In genomic region chr19:5953034-5953589, GRCh38 we compare ENCODE assay signal across 9 cellular contexts. TPM values are rescaled to one million over a fixed set of nuclear protein-coding genes. Genes with fewer than 3 reads are reported as not detected.
DNase-seq lines count a peak whose midpoint lies in the region; ATAC-seq and TF ChIP-seq lines count a peak whose summit lies in the region.
"Had no signal": no experiment of that assay in that cellular context is flagged by ENCODE, and none has a peak within 500 bp of the region (broad histone marks: within the 10 kb centered on the region; RNA-seq: fewer than 3 reads in every experiment).

No MANE protein-coding gene starts in this region.

- peaks cover 16% of the 10 kb centered on the region for H3K36me3 Mint-ChIP-seq in activated CD8-positive, alpha-beta memory T cell treated with anti-CD3 and anti-CD28 coated beads, Interleukin-2, amount 10 ng/mL, durations not matched to agents 7 days and 5 days
- H3K36me3 Mint-ChIP-seq in activated CD4-positive, alpha-beta memory T cell treated with anti-CD3 and anti-CD28 coated beads, Interleukin-2, amount 10 ng/mL, durations not matched to agents 7 days and 5 days (ENCODE audit: low read depth), result peaks cover 44% of the 10 kb centered on the region

- H3K9ac ChIP-seq in MM.1S (ENCODE audit: low read length), result no peak overlapping the region

- H3K36me3 ChIP-seq in hepatocyte (replicated peaks; ENCODE audit: insufficient read depth, low read depth), result no peaks in the 10 kb centered on the region
- H3K36me3 ChIP-seq in thoracic aorta, result no peaks in the 10 kb centered on the region
- no peaks in the 10 kb centered on the region for H3K36me3 ChIP-seq in MM.1S (replicated peaks; ENCODE audit: insufficient read depth, low read length)

- H3F3A ChIP-seq in MM.1S (ENCODE audit: insufficient read depth, low read length), result peaks cover 28% of the 10 kb centered on the region

- H3K4me3 ChIP-seq in hepatocyte (no peak overlapping the region), thoracic aorta (no peak overlapping the region), MM.1S (ENCODE audit: low read length) (no peak overlapping the region)

- peak overlapping the region; percentile 93 for H3K27ac Mint-ChIP-seq in activated CD8-positive, alpha-beta memory T cell treated with anti-CD3 and anti-CD28 coated beads, Interleukin-2, amount 10 ng/mL, durations not matched to agents 7 days and 5 days
- H3K27ac Mint-ChIP-seq in activated CD4-positive, alpha-beta memory T cell treated with anti-CD3 and anti-CD28 coated beads, Interleukin-2, amount 10 ng/mL, durations not matched to agents 7 days and 5 days, result peak overlapping the region; percentile 92

- H3K4me1 Mint-ChIP-seq in activated CD8-positive, alpha-beta memory T cell treated with anti-CD3 and anti-CD28 coated beads, Interleukin-2, amount 10 ng/mL, durations not matched to agents 7 days and 5 days, result peaks cover 86% of the 10 kb centered on the region
- peaks cover 87% of the 10 kb centered on the region for H3K4me1 Mint-ChIP-seq in activated CD4-positive, alpha-beta memory T cell treated with anti-CD3 and anti-CD28 coated beads, Interleukin-2, amount 10 ng/mL, durations not matched to agents 7 days and 5 days

- H3K4me2 ChIP-seq in hepatocyte (peak overlapping the region; percentile 71), MM.1S (ENCODE audit: low read depth, low read length) (no peak overlapping the region)

- H3K27me3 ChIP-seq in hepatocyte (no peaks in the 10 kb centered on the region), thoracic aorta (replicated peaks; ENCODE audit: insufficient read depth) (no peaks in the 10 kb centered on the region), MM.1S (replicated peaks; ENCODE audit: insufficient read depth, low read length) (no peaks in the 10 kb centered on the region)

- no peak overlapping the region for H2AFZ ChIP-seq in hepatocyte
- no peak overlapping the region for H2AFZ ChIP-seq in MM.1S (ENCODE audit: low read length)

- H3K4me1 ChIP-seq in hepatocyte (ENCODE audit: insufficient read depth), result peaks cover 87% of the 10 kb centered on the region
- peaks cover 55 to 81% of the 10 kb centered on the region in 2 donors for H3K4me1 ChIP-seq in thoracic aorta (ENCODE audit: control insufficient read depth in 1 of 2, low read depth in 2 of 2)
- H3K4me1 ChIP-seq in MM.1S (ENCODE audit: low read length), result peaks cover 55% of the 10 kb centered on the region

- peaks cover 69% of the 10 kb centered on the region for H4K20me1 ChIP-seq in hepatocyte (ENCODE audit: insufficient read depth, poor library complexity, severe bottlenecking)
- peaks cover 12% of the 10 kb centered on the region for H4K20me1 ChIP-seq in MM.1S (ENCODE audit: insufficient read depth, low read length)

- DNase-seq in activated CD8-positive, alpha-beta memory T cell treated with anti-CD3 and anti-CD28 coated beads, Interleukin-2, amount 10 ng/mL, durations not matched to agents 7 days and 5 days, result no peak
- DNase-seq in activated CD8-positive, alpha-beta memory T cell treated with anti-CD3 and anti-CD28 coated beads, Interleukin-2, amount 50 U/mL, for 48 hours, result no peak
- DNase-seq in activated CD4-positive, alpha-beta memory T cell treated with anti-CD3 and anti-CD28 coated beads, Interleukin-2, amount 10 ng/mL, durations not matched to agents 7 days and 5 days, result no peak
- no peak for DNase-seq in hepatocyte (ENCODE audit: low spot score)
- no peak for DNase-seq in thoracic aorta (ENCODE audit: low spot score)
- no peak for DNase-seq in stimulated activated naive CD4-positive, alpha-beta T cell treated with Interleukin-2 at 50 U/mL for 16 hours (lab: John Stamatoyannopoulos, UW)
- no peak for DNase-seq in MM.1S
- DNase-seq: NCI-H82 had no signal

- peak overlapping the region; percentile 53 for H3K4me3 Mint-ChIP-seq in activated CD8-positive, alpha-beta memory T cell treated with anti-CD3 and anti-CD28 coated beads, Interleukin-2, amount 10 ng/mL, durations not matched to agents 7 days and 5 days
- peak overlapping the region; percentile 62 for H3K4me3 Mint-ChIP-seq in activated CD4-positive, alpha-beta memory T cell treated with anti-CD3 and anti-CD28 coated beads, Interleukin-2, amount 10 ng/mL, durations not matched to agents 7 days and 5 days

- H3K9me3 Mint-ChIP-seq in activated CD8-positive, alpha-beta memory T cell treated with anti-CD3 and anti-CD28 coated beads, Interleukin-2, amount 10 ng/mL, durations not matched to agents 7 days and 5 days (ENCODE audit: low read depth), result no peaks in the 10 kb centered on the region
- H3K9me3 Mint-ChIP-seq in activated CD4-positive, alpha-beta memory T cell treated with anti-CD3 and anti-CD28 coated beads, Interleukin-2, amount 10 ng/mL, durations not matched to agents 7 days and 5 days, result no peaks in the 10 kb centered on the region

- no peak for TF ChIP-seq CTCF in hepatocyte (IDR thresholded peaks at IDR 0.05; ENCODE audit: poor library complexity)
- no peak for TF ChIP-seq CTCF in thoracic aorta (IDR thresholded peaks at IDR 0.05)
- no peak for TF ChIP-seq CTCF in MM.1S (IDR thresholded peaks at IDR 0.05; ENCODE audit: low read length)

- H3K27me3 Mint-ChIP-seq in activated CD8-positive, alpha-beta memory T cell treated with anti-CD3 and anti-CD28 coated beads, Interleukin-2, amount 10 ng/mL, durations not matched to agents 7 days and 5 days, result no peaks in the 10 kb centered on the region
- no peaks in the 10 kb centered on the region for H3K27me3 Mint-ChIP-seq in activated CD4-positive, alpha-beta memory T cell treated with anti-CD3 and anti-CD28 coated beads, Interleukin-2, amount 10 ng/mL, durations not matched to agents 7 days and 5 days

- CTCF ChIA-PET in activated CD8-positive, alpha-beta memory T cell treated with anti-CD3 and anti-CD28 coated beads, Interleukin-2, amount 10 ng/mL, durations not matched to agents 7 days and 5 days (lab: Charles Lee), result interaction anchor here (0.9 to 3.4 kb wide), 5 partner anchors 9 to 263 kb away, joined by 3 to 23 read pairs (median 3); partner anchors contain the start of gene RPL36
- CTCF ChIA-PET in activated CD4-positive, alpha-beta memory T cell treated with anti-CD3 and anti-CD28 coated beads, Interleukin-2, amount 10 ng/mL, durations not matched to agents 7 days and 5 days (lab: Charles Lee), result no interaction called here

- ATAC-seq in activated CD8-positive, alpha-beta memory T cell treated with anti-CD3 and anti-CD28 coated beads, Interleukin-2, amount 10 ng/mL, durations not matched to agents 7 days and 5 days, result no peak
- no peak for ATAC-seq in thoracic aorta (ENCODE audit: insufficient number of reproducible peaks, low FRiP score, low read depth)
- no peak for ATAC-seq in HG03135 (IDR thresholded peaks at IDR 0.05; ENCODE audit: unreplicated experiment)

- H3K27ac ChIP-seq in hepatocyte (peak overlapping the region; percentile 82), thoracic aorta (peak overlapping the region; percentile 62 to 66), MM.1S (ENCODE audit: low read length) (no peak overlapping the region)

- POLR2A ChIA-PET in activated CD4-positive, alpha-beta memory T cell treated with anti-CD3 and anti-CD28 coated beads, Interleukin-2, amount 10 ng/mL, durations not matched to agents 7 days and 5 days (lab: Charles Lee), result interaction anchor here (0.9 to 4.9 kb wide), 7 partner anchors 9 to 234 kb away, joined by 3 to 25 read pairs (median 3); partner anchors contain the start of genes NDUFA11, RANBP3 and VMAC

- H3K79me2 ChIP-seq in hepatocyte, result peaks cover 95% of the 10 kb centered on the region
- peaks cover 91% of the 10 kb centered on the region for H3K79me2 ChIP-seq in MM.1S (ENCODE audit: low read length)

- WGBS in hepatocyte (ENCODE audit: low lambda C conversion rate, missing lambda C conversion rate), result 51% methylated on average over 5 of the region's 5 CpGs

- H3K9me2 ChIP-seq in hepatocyte (replicated peaks; ENCODE audit: insufficient read depth), result no peaks in the 10 kb centered on the region
- no peaks in the 10 kb centered on the region for H3K9me2 ChIP-seq in MM.1S (replicated peaks; ENCODE audit: insufficient read depth, low read length)

- H3K9me3 ChIP-seq in hepatocyte (ENCODE audit: low read depth) (no peaks in the 10 kb centered on the region), thoracic aorta (no peaks in the 10 kb centered on the region), MM.1S (replicated peaks; ENCODE audit: insufficient read depth, low read length) (no peaks in the 10 kb centered on the region)

RNA-seq across cellular contexts. Expression of gene RANBP3, which starts 24.8 kb away (rescaled TPM):
- 100 to 1,000 TPM in 1 of 2 experiments, 10 to 100 TPM in 1; 97.8 to 108 TPM for total RNA-seq in activated CD8-positive, alpha-beta memory T cell treated with anti-CD3 and anti-CD28 coated beads, Interleukin-2, amount 10 ng/mL, durations not matched to agents 7 days and 5 days
- total RNA-seq in activated CD4-positive, alpha-beta memory T cell treated with anti-CD3 and anti-CD28 coated beads, Interleukin-2, amount 10 ng/mL, durations not matched to agents 7 days and 5 days, result 10 to 100 TPM; 78.1 to 85.1 TPM
- total RNA-seq in hepatocyte (51.0 and 78.1 TPM in 2 replicates), thoracic aorta (100 to 1,000 TPM in 1 of 2 donors, 10 to 100 TPM in 1; 51.4 to 101 TPM)
- polyA plus RNA-seq in hepatocyte, result 10.4 and 16.4 TPM in 2 replicates

RNA-seq across cellular contexts. Expression of gene CAPS, which starts 39.1 kb away (rescaled TPM):
- 10 to 100 TPM in 1 of 2 experiments, 1 to 10 TPM in 1; 7.3 to 11.7 TPM for total RNA-seq in activated CD8-positive, alpha-beta memory T cell treated with anti-CD3 and anti-CD28 coated beads, Interleukin-2, amount 10 ng/mL, durations not matched to agents 7 days and 5 days
- total RNA-seq in activated CD4-positive, alpha-beta memory T cell treated with anti-CD3 and anti-CD28 coated beads, Interleukin-2, amount 10 ng/mL, durations not matched to agents 7 days and 5 days, result 10 to 100 TPM; 11.8 to 12.5 TPM
- total RNA-seq in hepatocyte, result 7.5 and 15.5 TPM in 2 replicates
- 17.8 and 23.1 TPM in 2 replicates for polyA plus RNA-seq in hepatocyte
- total RNA-seq in thoracic aorta, result 10 to 100 TPM in 1 of 2 donors, 1 to 10 TPM in 1; 8.5 to 48.7 TPM

RNA-seq across cellular contexts. Expression of gene VMAC, which starts 48.4 kb away (rescaled TPM):
- total RNA-seq in activated CD8-positive, alpha-beta memory T cell treated with anti-CD3 and anti-CD28 coated beads, Interleukin-2, amount 10 ng/mL, durations not matched to agents 7 days and 5 days, result 1 to 10 TPM; 5.1 to 7.0 TPM
- 1 to 10 TPM; 7.6 to 7.9 TPM for total RNA-seq in activated CD4-positive, alpha-beta memory T cell treated with anti-CD3 and anti-CD28 coated beads, Interleukin-2, amount 10 ng/mL, durations not matched to agents 7 days and 5 days
- total RNA-seq in hepatocyte (4.3 and 5.9 TPM in 2 replicates), thoracic aorta (10 to 100 TPM; 13.3 to 13.6 TPM)
- 3.1 and 4.5 TPM in 2 replicates for polyA plus RNA-seq in hepatocyte

RNA-seq across cellular contexts. Expression of gene NDUFA11, which starts 49.5 kb away (rescaled TPM):
- 100 to 1,000 TPM; 214 to 217 TPM for total RNA-seq in activated CD8-positive, alpha-beta memory T cell treated with anti-CD3 and anti-CD28 coated beads, Interleukin-2, amount 10 ng/mL, durations not matched to agents 7 days and 5 days
- 100 to 1,000 TPM; 217 to 220 TPM for total RNA-seq in activated CD4-positive, alpha-beta memory T cell treated with anti-CD3 and anti-CD28 coated beads, Interleukin-2, amount 10 ng/mL, durations not matched to agents 7 days and 5 days
- total RNA-seq in hepatocyte (158 and 171 TPM in 2 replicates), thoracic aorta (100 to 1,000 TPM in 1 of 2 donors, 10 to 100 TPM in 1; 83.2 to 177 TPM)
- polyA plus RNA-seq in hepatocyte, result 437 and 441 TPM in 2 replicates
